Comparison of ENCODE assay signal across 19 cellular contexts in the genomic region with DNA sequence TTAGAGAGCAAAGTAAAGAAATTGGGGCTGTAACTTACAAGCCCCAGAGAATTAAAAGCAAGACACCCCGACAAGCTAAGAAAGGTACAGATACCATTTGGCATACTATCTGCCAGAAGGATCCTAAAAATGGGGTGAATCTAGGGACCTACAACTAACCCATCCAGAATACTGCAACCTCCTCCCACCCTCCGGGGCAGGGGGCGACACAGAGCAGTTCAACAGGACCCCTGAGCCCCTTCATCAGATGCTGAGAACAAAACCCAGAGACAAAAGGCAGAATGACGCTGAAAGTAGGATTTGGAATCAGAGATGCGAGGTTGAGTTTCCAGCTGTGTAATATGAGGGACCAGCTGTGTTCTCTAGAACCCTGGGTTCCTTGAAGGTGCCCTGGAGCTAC.
DNase-seq lines count a peak whose midpoint lies in the region; ATAC-seq and TF ChIP-seq lines count a peak whose summit lies in the region.
"Had no signal": no experiment of that assay in that cellular context is flagged by ENCODE, and none has a peak within 500 bp of the region (broad histone marks: within the 10 kb centered on the region; RNA-seq: fewer than 3 reads in every experiment).

No MANE protein-coding gene starts in this region.

- no peaks in the 10 kb centered on the region for H3K36me3 Mint-ChIP-seq in HFFc6 (ENCODE audit: low read depth)
- H3K36me3 Mint-ChIP-seq: activated naive CD8-positive, alpha-beta T cell treated with anti-CD3 and anti-CD28 coated beads, Interleukin-2, amount 10 ng/mL, durations not matched to agents 7 days and 5 days had no signal

- no peak for DNase-seq in BE2C
- DNase-seq in HFFc6 = no peak
- DNase-seq in body of pancreas = no peak
- DNase-seq in kidney glomerular epithelial cell (lab: John Stamatoyannopoulos, UW) = no peak
- DNase-seq in omental fat pad (ENCODE audit: low spot score) = no peak
- DNase-seq in amygdala (lab: John Stamatoyannopoulos, UW) = no peak
- no peak for DNase-seq in gastrocnemius medialis
- DNase-seq: activated CD8-positive, alpha-beta T cell treated with anti-CD3 and anti-CD28 coated beads, Interleukin-2, amount 10 ng/mL, durations not matched to agents 7 days and 5 days; activated naive CD8-positive, alpha-beta T cell treated with anti-CD3 and anti-CD28 coated beads, Interleukin-2, amount 10 ng/mL, durations not matched to agents 7 days and 5 days; Caco-2; effector CD8-positive, alpha-beta T cell; NCI-H2081 treated with DMSO at 0.1 percent for 48 hours; NCI-H526 treated with DMSO at 0.1 percent for 48 hours; stimulated activated CD4-positive, alpha-beta T cell treated with anti-CD3 and anti-CD28 coated beads, Interleukin-2, amount 100 ng/mL, for 48 hours; T-helper 1 cell had no signal

- intact Hi-C loops in body of pancreas (cut with DNase I) = no loop called here
- intact Hi-C loops in gastrocnemius medialis (cut with DNase I; ENCODE audit: low total_unique reads) = loop anchor here (10.0 kb wide), 1 partner anchor 265 kb away; no protein-coding TSS in a partner anchor

- peak overlapping the region in 1 of 2 donors; percentile 57 for H3K9ac ChIP-seq in mucosa of rectum (ENCODE audit: low read depth in 1 of 2, low read length in 2 of 2)

- H3K9me3 ChIP-seq in BE2C (no peaks in the 10 kb centered on the region), body of pancreas (no peaks in the 10 kb centered on the region), mucosa of rectum (ENCODE audit: control insufficient read depth in 2 of 2, low read length in 2 of 2) (no peaks in the 10 kb centered on the region), gastrocnemius medialis (no peaks in the 10 kb centered on the region)
- H3K9me3 ChIP-seq: Caco-2, ovary had no signal

- peak; percentile 31; the same call in 1 of the 2 replicates for TF ChIP-seq CTCF in BE2C (IDR thresholded peaks at IDR 0.05; ENCODE audit: low read depth, low read length)
- TF ChIP-seq CTCF in HFFc6 (IDR thresholded peaks at IDR 0.05) = peak; percentile 27
- peak in 1 of 7 experiments; percentile 7 for TF ChIP-seq CTCF in body of pancreas (IDR thresholded peaks at IDR 0.05)
- TF ChIP-seq CTCF in omental fat pad (IDR thresholded peaks at IDR 0.05) = no peak
- no peak for TF ChIP-seq CTCF in gastrocnemius medialis (IDR thresholded peaks at IDR 0.05 in 4 of 5, conservative IDR thresholded peaks at IDR 0.05 in 1 of 5)

- H3K27ac ChIP-seq in body of pancreas (peak overlapping the region; percentile 91 to 95 (median 94)), mucosa of rectum (ENCODE audit: low read depth in 2 of 2, low read length in 2 of 2) (peak overlapping the region; percentile 88 to 90), gastrocnemius medialis (no peak overlapping the region)

- H3K9me3 Mint-ChIP-seq in HFFc6 = no peaks in the 10 kb centered on the region
- H3K9me3 Mint-ChIP-seq: activated naive CD8-positive, alpha-beta T cell treated with anti-CD3 and anti-CD28 coated beads, Interleukin-2, amount 10 ng/mL, durations not matched to agents 7 days and 5 days; activated T-helper 1 cell treated with anti-CD3 and anti-CD28 coated beads, Interleukin-12 subunit alpha, Interleukin-12 subunit beta, Interleukin-2, Interleukin-4 antibody, amounts not matched to agents 30 ng/mL and 10 ng/mL and 1 ng/mL, durations not matched to agents 14 hours and 24 hours and 36 hours had no signal

- no peak overlapping the region for H3K27ac Mint-ChIP-seq in HFFc6
- H3K27ac Mint-ChIP-seq: activated CD8-positive, alpha-beta T cell treated with anti-CD3 and anti-CD28 coated beads, Interleukin-2, amount 10 ng/mL, durations not matched to agents 7 days and 5 days; activated naive CD8-positive, alpha-beta T cell treated with anti-CD3 and anti-CD28 coated beads, Interleukin-2, amount 10 ng/mL, durations not matched to agents 7 days and 5 days; activated T-helper 1 cell treated with anti-CD3 and anti-CD28 coated beads, Interleukin-12 subunit alpha, Interleukin-12 subunit beta, Interleukin-2, Interleukin-4 antibody, amounts not matched to agents 30 ng/mL and 10 ng/mL and 1 ng/mL, durations not matched to agents 14 hours and 24 hours and 36 hours had no signal

- 0 out of 2 replicates have a peak, but pooled peaks cover 2% of the 10 kb centered on the region for H3K27me3 Mint-ChIP-seq in HFFc6 (ENCODE audit: insufficient read depth)

- no peak for TF ChIP-seq POLR2A in body of pancreas (IDR thresholded peaks at IDR 0.05)
- TF ChIP-seq POLR2A in gastrocnemius medialis (IDR thresholded peaks at IDR 0.05) = no peak

- H3K4me3 ChIP-seq in BE2C (ENCODE audit: low read depth, low read length) (no peak overlapping the region), body of pancreas (no peak overlapping the region), mucosa of rectum (ENCODE audit: low read length in 2 of 2) (no peak overlapping the region), gastrocnemius medialis (no peak overlapping the region)
- H3K4me3 ChIP-seq: GM12878, ovary had no signal

- in situ Hi-C loops in gastrocnemius medialis (cut with MboI; ENCODE audit: low sequenced_read_pairs in 4 of 4) = loop anchor here (5.0 to 10.0 kb wide), 2 partner anchors 68 to 75 kb away; a partner anchor contains a TSS

- no peaks in the 10 kb centered on the region for H3K36me3 ChIP-seq in BE2C
- no peaks in the 10 kb centered on the region for H3K36me3 ChIP-seq in body of pancreas (replicated peaks in 1 of 2; ENCODE audit: insufficient read depth in 1 of 2, low read depth in 2 of 2)
- peaks cover 2 to 14% of the 10 kb centered on the region in 2 donors for H3K36me3 ChIP-seq in mucosa of rectum (ENCODE audit: control insufficient read depth in 2 of 2, insufficient read depth in 2 of 2, low read length in 2 of 2)
- H3K36me3 ChIP-seq in gastrocnemius medialis = no peaks in the 10 kb centered on the region
- H3K36me3 ChIP-seq: ovary had no signal

- peaks cover 73% of the 10 kb centered on the region for H3K4me1 Mint-ChIP-seq in HFFc6 (ENCODE audit: low read depth)
- H3K4me1 Mint-ChIP-seq: activated naive CD8-positive, alpha-beta T cell treated with anti-CD3 and anti-CD28 coated beads, Interleukin-2, amount 10 ng/mL, durations not matched to agents 7 days and 5 days had no signal

- H3K4me1 ChIP-seq in BE2C (no peaks in the 10 kb centered on the region), body of pancreas (peaks cover 95% of the 10 kb centered on the region), mucosa of rectum (ENCODE audit: control insufficient read depth in 2 of 2, insufficient read depth in 2 of 2, low read length in 2 of 2) (peaks cover 27 to 33% of the 10 kb centered on the region in 2 donors), gastrocnemius medialis (peaks cover 0 to 10% of the 10 kb centered on the region in 2 donors)

- H3K27me3 ChIP-seq in BE2C (no peaks in the 10 kb centered on the region), body of pancreas (no peaks in the 10 kb centered on the region), mucosa of rectum (ENCODE audit: control insufficient read depth in 2 of 2, insufficient read depth in 2 of 2, low read length in 2 of 2) (no peaks in the 10 kb centered on the region), gastrocnemius medialis (no peaks in the 10 kb centered on the region)
- H3K27me3 ChIP-seq: ovary had no signal

- H3K4me3 Mint-ChIP-seq in HFFc6 = no peak overlapping the region
- H3K4me3 Mint-ChIP-seq: activated CD8-positive, alpha-beta T cell treated with anti-CD3 and anti-CD28 coated beads, Interleukin-2, amount 10 ng/mL, durations not matched to agents 7 days and 5 days; activated naive CD8-positive, alpha-beta T cell treated with anti-CD3 and anti-CD28 coated beads, Interleukin-2, amount 10 ng/mL, durations not matched to agents 7 days and 5 days; activated T-helper 1 cell treated with anti-CD3 and anti-CD28 coated beads, Interleukin-12 subunit alpha, Interleukin-12 subunit beta, Interleukin-2, Interleukin-4 antibody, amounts not matched to agents 30 ng/mL and 10 ng/mL and 1 ng/mL, durations not matched to agents 14 hours and 24 hours and 36 hours had no signal

- ATAC-seq in body of pancreas = no peak
- no peak for ATAC-seq in omental fat pad (ENCODE audit: low FRiP score)
- ATAC-seq in gastrocnemius medialis = no peak
- ATAC-seq: activated CD8-positive, alpha-beta T cell treated with anti-CD3 and anti-CD28 coated beads, Interleukin-2, amount 10 ng/mL, durations not matched to agents 7 days and 5 days; GM12878 had no signal

- 79% methylated on average over 5 of the region's 5 CpGs for WGBS in body of pancreas, 2 donors

Comparison
In these comparisons a context has a peak if more than half of its experiments do, and no peak if none do; other contexts are left out.
1. CTCF ChIP-seq: peak in BE2C (single experiment) and HFFc6 (single experiment); none in omental fat pad (0 of 3) and gastrocnemius medialis (0 of 5).
2. H3K27ac ChIP-seq: peak in body of pancreas (4 of 4) and mucosa of rectum (2 of 2); none in gastrocnemius medialis (0 of 4).